Comparison of ENCODE assay signal across 8 cellular contexts in the genomic region with DNA sequence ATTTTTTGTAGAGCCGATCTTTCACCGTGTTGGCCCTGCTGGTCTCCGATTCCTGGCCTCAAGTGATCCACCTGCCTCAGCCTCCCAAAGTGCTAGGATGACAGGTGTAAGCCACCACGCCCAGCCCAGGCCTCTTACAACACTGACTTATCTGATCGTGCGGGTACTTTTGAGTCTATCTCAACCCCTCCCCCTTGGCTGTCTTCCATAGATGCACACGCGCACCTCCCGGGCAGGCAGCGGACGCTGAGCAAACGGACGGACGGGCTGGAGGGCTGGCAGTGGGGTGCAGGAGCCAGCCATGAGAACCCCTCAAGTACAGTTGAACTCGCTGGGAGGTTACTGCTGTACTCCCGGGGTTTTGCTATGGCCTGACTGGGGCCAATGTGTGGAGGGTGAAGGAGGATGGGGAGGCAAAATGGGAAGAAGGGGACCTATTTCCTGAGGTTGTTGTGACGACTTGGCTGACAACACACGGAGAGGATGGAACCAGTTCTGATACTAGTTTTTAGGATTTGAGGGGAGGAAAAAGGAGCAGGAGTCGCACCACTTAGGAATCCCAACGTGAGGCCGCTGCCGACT. TPM values are rescaled to one million over a fixed set of nuclear protein-coding genes. Genes with fewer than 3 reads are reported as not detected.
DNase-seq lines count a peak whose midpoint lies in the region; ATAC-seq and TF ChIP-seq lines count a peak whose summit lies in the region.

No MANE protein-coding gene starts in this region.

- H3K4me3 ChIP-seq in WERI-Rb-1 (ENCODE audit: low read depth, low read length) (peak overlapping the region; percentile 78), duodenal mucosa (ENCODE audit: low read depth in 1 of 2, low read length in 2 of 2) (peak overlapping the region; percentile 73 to 82), mucosa of descending colon (peak overlapping the region; percentile 70), suprapubic skin (peak overlapping the region; percentile 99)

- peak overlapping the region; percentile 71 to 93 for H3K9ac ChIP-seq in duodenal mucosa (ENCODE audit: low read depth in 1 of 2, low read length in 2 of 2)

- intact Hi-C loops in mucosa of descending colon (cut with DNase I, micrococcal nuclease): loop anchor here in 1 of 2 donors (10.0 kb wide), 1 partner anchor 495 kb away; the partner anchor contains the start of gene TTF2

- H3K4me1 ChIP-seq in duodenal mucosa (ENCODE audit: control insufficient read depth in 1 of 2, insufficient read depth in 2 of 2, low read length in 2 of 2): peaks cover 25 to 34% of the 10 kb centered on the region in 2 donors
- peaks cover 13% of the 10 kb centered on the region for H3K4me1 ChIP-seq in mucosa of descending colon (ENCODE audit: low read depth)
- H3K4me1 ChIP-seq in suprapubic skin: peaks cover 38% of the 10 kb centered on the region

- H3K9me3 ChIP-seq in WERI-Rb-1 (ENCODE audit: severe bottlenecking) (no peaks in the 10 kb centered on the region), duodenal mucosa (ENCODE audit: control insufficient read depth in 1 of 2, low read length in 2 of 2) (no peaks in the 10 kb centered on the region), mucosa of descending colon (no peaks in the 10 kb centered on the region), suprapubic skin (no peaks in the 10 kb centered on the region)

- DNase-seq in CMK (ENCODE audit: low read depth) (peak; percentile 45), WERI-Rb-1 (no peak), mucosa of descending colon (peak; percentile 79 to 87 (median 83)), suprapubic skin (ENCODE audit: low spot score in 2 of 2) (peak in 1 of 2 donors; percentile 83)

- ATAC-seq in HG03175 (IDR thresholded peaks at IDR 0.05; ENCODE audit: unreplicated experiment) (peak; percentile 30), mucosa of descending colon (peak; percentile 61), HG02840 (IDR thresholded peaks at IDR 0.05; ENCODE audit: low FRiP score, unreplicated experiment) (no peak), GM18870 (IDR thresholded peaks at IDR 0.05; ENCODE audit: unreplicated experiment) (no peak)

- no peak for TF ChIP-seq EP300 in suprapubic skin (IDR thresholded peaks at IDR 0.05)

- H3K27ac ChIP-seq in WERI-Rb-1: no peak overlapping the region; the same call in 1 of the 2 replicates
- H3K27ac ChIP-seq in duodenal mucosa (ENCODE audit: low read depth, low read length): peak overlapping the region; percentile 91
- peak overlapping the region; percentile 99 for H3K27ac ChIP-seq in suprapubic skin

- TF ChIP-seq CTCF in WERI-Rb-1 (IDR thresholded peaks at IDR 0.05; ENCODE audit: low read depth, low read length) (no peak), mucosa of descending colon (IDR thresholded peaks at IDR 0.05) (no peak), suprapubic skin (IDR thresholded peaks at IDR 0.05) (no peak)

- TF ChIP-seq POLR2A in suprapubic skin (IDR thresholded peaks at IDR 0.05): no peak

- no peaks in the 10 kb centered on the region for H3K27me3 ChIP-seq in WERI-Rb-1 (ENCODE audit: insufficient read depth, low read depth, severe bottlenecking)
- no peaks in the 10 kb centered on the region for H3K27me3 ChIP-seq in duodenal mucosa (ENCODE audit: control insufficient read depth in 1 of 2, insufficient read depth in 2 of 2, low read length in 2 of 2)
- no peaks in the 10 kb centered on the region for H3K27me3 ChIP-seq in suprapubic skin

- 25% methylated on average over 22 of the region's 22 CpGs for WGBS in suprapubic skin

- H3K36me3 ChIP-seq in WERI-Rb-1 (no peaks in the 10 kb centered on the region), duodenal mucosa (ENCODE audit: control insufficient read depth in 1 of 2, insufficient read depth in 2 of 2, low read length in 2 of 2) (no peaks in the 10 kb centered on the region), mucosa of descending colon (ENCODE audit: low read depth) (no peaks in the 10 kb centered on the region), suprapubic skin (no peaks in the 10 kb centered on the region)

RNA-seq across cellular contexts. Expression of gene CD58, which starts 1.0 kb away (rescaled TPM):
- total RNA-seq in mucosa of descending colon (10 to 100 TPM; 19.3 to 31.9 (median 31.0) TPM), suprapubic skin (10 to 100 TPM; 23.7 to 33.4 (median 28.0) TPM)

Comparison
In these comparisons a context has a peak if more than half of its experiments do, and no peak if none do; other contexts are left out.
1. ATAC-seq: peak in HG03175 (single experiment) and mucosa of descending colon (single experiment); none in HG02840 (single experiment) and GM18870 (single experiment).
2. Peak in every context shown above with its lines, with median percentiles within 50 percentile points of each other: H3K4me3 ChIP-seq.